ENCODE assay signal across 1 cellular context in genomic region chr12:4145990-4146859, GRCh38.
TF ChIP-seq lines count a peak whose summit lies in the region.

No MANE protein-coding gene starts in this region.

TF ChIP-seq in WTC11, 78 proteins besides CTCF, POLR2A, EP300 and RAD21 (continued from another document):
- TF ChIP-seq AR (CRISPR knock-in tag; IDR thresholded peaks at IDR 0.05) = no peak
- no peak for TF ChIP-seq ZNF219 (CRISPR knock-in tag; IDR thresholded peaks at IDR 0.05; ENCODE audit: borderline replicate concordance)
- TF ChIP-seq ZMAT4 (CRISPR knock-in tag; IDR thresholded peaks at IDR 0.05) = no peak
- no peak for TF ChIP-seq ZBTB21 (CRISPR knock-in tag; IDR thresholded peaks at IDR 0.05; ENCODE audit: borderline replicate concordance)
- no peak for TF ChIP-seq MAX (CRISPR knock-in tag; IDR thresholded peaks at IDR 0.05)
- TF ChIP-seq FOXK1 (CRISPR knock-in tag; IDR thresholded peaks at IDR 0.05) = no peak
- TF ChIP-seq E2F1 (CRISPR knock-in tag; IDR thresholded peaks at IDR 0.05) = no peak
- no peak for TF ChIP-seq NFE2L1 (CRISPR knock-in tag; IDR thresholded peaks at IDR 0.05)
- TF ChIP-seq NR3C1 (CRISPR knock-in tag; conservative IDR thresholded peaks at IDR 0.05; ENCODE audit: low read depth) = no peak
- no peak for TF ChIP-seq ARID4B (CRISPR knock-in tag; IDR thresholded peaks at IDR 0.05; ENCODE audit: borderline replicate concordance)
- no peak for TF ChIP-seq E2F5 (CRISPR knock-in tag; IDR thresholded peaks at IDR 0.05)
